In the genomic region with DNA sequence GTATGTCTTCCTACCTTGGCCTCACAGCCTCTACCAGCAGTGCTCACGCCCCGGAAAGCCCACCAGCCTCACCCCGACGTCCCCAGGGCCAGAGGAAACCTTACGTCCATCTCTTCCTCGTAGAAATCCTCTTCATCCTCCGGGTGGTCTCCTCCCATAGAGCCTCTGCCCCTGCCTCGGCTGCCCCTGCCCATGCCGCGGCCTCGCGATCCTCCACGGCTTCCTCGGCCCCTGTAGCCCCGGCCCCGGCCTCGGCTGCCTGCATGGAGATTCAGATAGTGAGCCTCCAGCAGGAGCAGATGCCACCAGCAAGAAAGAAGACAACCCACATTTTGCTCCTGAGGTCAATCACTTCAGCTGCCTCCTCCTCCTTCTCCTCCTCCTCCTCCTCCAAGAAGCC, we compare ENCODE assay signal across 18 cellular contexts. TPM values are rescaled to one million over a fixed set of nuclear protein-coding genes. Genes with fewer than 3 reads are reported as not detected.
A peak's percentile ranks its signal among the peaks of the same experiment; 100 is the strongest.
DNase-seq lines count a peak whose midpoint lies in the region; ATAC-seq and TF ChIP-seq lines count a peak whose summit lies in the region.
"Had no signal": no experiment of that assay in that cellular context is flagged by ENCODE, and none has a peak within 500 bp of the region (broad histone marks: within the 10 kb centered on the region; RNA-seq: fewer than 3 reads in every experiment).

No MANE protein-coding gene starts in this region.

- H3K4me2 ChIP-seq in GM23338 = no peak overlapping the region
- H3K4me2 ChIP-seq: KMS-11 had no signal

- H3K27ac Mint-ChIP-seq in activated naive CD4-positive, alpha-beta T cell treated with anti-CD3 and anti-CD28 coated beads, Interleukin-2, amount 50 U/mL, for 72 hours = peak overlapping the region; percentile 84 to 86
- H3K27ac Mint-ChIP-seq in GM23338 (peak overlapping the region; percentile 44; the same call in 1 of the 2 replicates), endothelial cell (ENCODE audit: unreplicated experiment) (no peak overlapping the region)
- peak overlapping the region; percentile 48 for H3K27ac Mint-ChIP-seq in activated naive CD8-positive, alpha-beta T cell treated with anti-CD3 and anti-CD28 coated beads, Interleukin-2, amount 10 ng/mL, durations not matched to agents 7 days and 5 days
- H3K27ac Mint-ChIP-seq in stimulated activated effector memory CD8-positive, alpha-beta T cell treated with anti-CD3 and anti-CD28 coated beads, Interleukin-12 subunit alpha, Interleukin-12 subunit beta, amount 100 ng/mL, for 72 hours = peak overlapping the region; percentile 76

- no peaks in the 10 kb centered on the region for H3K27me3 ChIP-seq in GM23338 (ENCODE audit: insufficient read depth)
- H3K27me3 ChIP-seq: Peyer's patch had no signal

- POLR2A ChIA-PET in activated naive CD8-positive, alpha-beta T cell treated with anti-CD3 and anti-CD28 coated beads, Interleukin-2, amount 10 ng/mL, durations not matched to agents 7 days and 5 days (lab: Charles Lee) = no interaction called here

- H3K27me3 Mint-ChIP-seq in GM23338 (ENCODE audit: insufficient read depth, low read depth, poor library complexity) = peaks cover 7% of the 10 kb centered on the region
- H3K27me3 Mint-ChIP-seq in activated naive CD8-positive, alpha-beta T cell treated with anti-CD3 and anti-CD28 coated beads, Interleukin-2, amount 10 ng/mL, durations not matched to agents 7 days and 5 days = no peaks in the 10 kb centered on the region
- peaks cover 6% of the 10 kb centered on the region for H3K27me3 Mint-ChIP-seq in endothelial cell (ENCODE audit: unreplicated experiment)

- H3K4me3 Mint-ChIP-seq in GM23338 (no peak overlapping the region), endothelial cell (ENCODE audit: unreplicated experiment) (no peak overlapping the region)
- no peak overlapping the region for H3K4me3 Mint-ChIP-seq in activated naive CD8-positive, alpha-beta T cell treated with anti-CD3 and anti-CD28 coated beads, Interleukin-2, amount 10 ng/mL, durations not matched to agents 7 days and 5 days
- H3K4me3 Mint-ChIP-seq in stimulated activated effector memory CD8-positive, alpha-beta T cell treated with anti-CD3 and anti-CD28 coated beads, Interleukin-12 subunit alpha, Interleukin-12 subunit beta, amount 100 ng/mL, for 72 hours = no peak overlapping the region

- H4K20me1 ChIP-seq in GM23338 (replicated peaks; ENCODE audit: insufficient read depth) = peaks cover 14% of the 10 kb centered on the region

- no peak for DNase-seq in activated naive CD4-positive, alpha-beta T cell treated with anti-CD3 and anti-CD28 coated beads, Interleukin-2, amount 50 U/mL, for 72 hours (ENCODE audit: low spot score in 2 of 2)
- DNase-seq in activated naive CD4-positive, alpha-beta T cell treated with Interleukin-2 at 50 U/mL for 16 hours = no peak
- DNase-seq in GM23338 (ENCODE audit: low spot score) (no peak), endothelial cell (ENCODE audit: low spot score) (no peak), NCI-H526 (lab: John Stamatoyannopoulos, UW) (no peak), HK-2 (ENCODE audit: unreplicated experiment) (no peak)
- no peak for DNase-seq in activated naive CD8-positive, alpha-beta T cell treated with anti-CD3 and anti-CD28 coated beads, Interleukin-2, amount 10 ng/mL, durations not matched to agents 7 days and 5 days
- no peak for DNase-seq in stimulated activated effector memory CD8-positive, alpha-beta T cell treated with anti-CD3 and anti-CD28 coated beads, Interleukin-12 subunit alpha, Interleukin-12 subunit beta, amount 100 ng/mL, for 72 hours (ENCODE audit: low spot score in 2 of 2)
- DNase-seq: ACHN, DMS 273 treated with DMSO at 0.1 percent for 48 hours, GOT3, NCI-H1092 treated with DMSO at 0.1 percent for 48 hours, NCI-H187 treated with DMSO at 0.1 percent for 48 hours, NCI-H2171, NCI-H446 treated with DMSO at 0.1 percent for 48 hours, SHP77 had no signal

- no peaks in the 10 kb centered on the region; the same call in 1 of the 2 replicates for H3K4me1 ChIP-seq in GM23338 (ENCODE audit: insufficient read depth)

- ATAC-seq in activated naive CD4-positive, alpha-beta T cell treated with anti-CD3 and anti-CD28 coated beads, Interleukin-2, amount 50 U/mL, for 72 hours = no peak
- ATAC-seq in GM23338 = no peak
- ATAC-seq in activated naive CD8-positive, alpha-beta T cell treated with anti-CD3 and anti-CD28 coated beads, Interleukin-2, amount 10 ng/mL, durations not matched to agents 7 days and 5 days (ENCODE audit: low read depth) = no peak
- ATAC-seq in stimulated activated effector memory CD8-positive, alpha-beta T cell treated with anti-CD3 and anti-CD28 coated beads, Interleukin-12 subunit alpha, Interleukin-12 subunit beta, amount 100 ng/mL, for 72 hours = no peak

- H3K4me1 Mint-ChIP-seq in GM23338 = peaks cover 14% of the 10 kb centered on the region; the same call in 2 of the 3 replicates
- peaks cover 13% of the 10 kb centered on the region for H3K4me1 Mint-ChIP-seq in activated naive CD8-positive, alpha-beta T cell treated with anti-CD3 and anti-CD28 coated beads, Interleukin-2, amount 10 ng/mL, durations not matched to agents 7 days and 5 days
- peaks cover 13% of the 10 kb centered on the region for H3K4me1 Mint-ChIP-seq in stimulated activated effector memory CD8-positive, alpha-beta T cell treated with anti-CD3 and anti-CD28 coated beads, Interleukin-12 subunit alpha, Interleukin-12 subunit beta, amount 100 ng/mL, for 72 hours
- H3K4me1 Mint-ChIP-seq in endothelial cell (ENCODE audit: unreplicated experiment) = no peaks in the 10 kb centered on the region

- 0 out of 2 replicates have a peak, but pooled peaks cover 7% of the 10 kb centered on the region for H3K79me2 ChIP-seq in GM23338 (replicated peaks; ENCODE audit: insufficient read depth)

- H3K4me3 ChIP-seq in GM23338 = no peak overlapping the region
- H3K4me3 ChIP-seq: Peyer's patch had no signal

- H3F3A ChIP-seq in GM23338 (replicated peaks; ENCODE audit: low read depth) = peaks cover 14% of the 10 kb centered on the region; the same call in 1 of the 2 replicates

- H3K9me3 Mint-ChIP-seq in activated naive CD4-positive, alpha-beta T cell treated with anti-CD3 and anti-CD28 coated beads, Interleukin-2, amount 50 U/mL, for 72 hours = no peaks in the 10 kb centered on the region
- H3K9me3 Mint-ChIP-seq in GM23338 (no peaks in the 10 kb centered on the region), endothelial cell (ENCODE audit: unreplicated experiment) (no peaks in the 10 kb centered on the region)
- no peaks in the 10 kb centered on the region for H3K9me3 Mint-ChIP-seq in activated naive CD8-positive, alpha-beta T cell treated with anti-CD3 and anti-CD28 coated beads, Interleukin-2, amount 10 ng/mL, durations not matched to agents 7 days and 5 days
- no peaks in the 10 kb centered on the region for H3K9me3 Mint-ChIP-seq in stimulated activated effector memory CD8-positive, alpha-beta T cell treated with anti-CD3 and anti-CD28 coated beads, Interleukin-12 subunit alpha, Interleukin-12 subunit beta, amount 100 ng/mL, for 72 hours

- H3K36me3 Mint-ChIP-seq in activated naive CD4-positive, alpha-beta T cell treated with anti-CD3 and anti-CD28 coated beads, Interleukin-2, amount 50 U/mL, for 72 hours = peaks cover 11 to 30% of the 10 kb centered on the region in 2 donors
- H3K36me3 Mint-ChIP-seq in GM23338 (ENCODE audit: low read depth) (peaks cover 96% of the 10 kb centered on the region), endothelial cell (ENCODE audit: low read depth, unreplicated experiment) (peaks cover 47% of the 10 kb centered on the region)
- peaks cover 38% of the 10 kb centered on the region for H3K36me3 Mint-ChIP-seq in activated naive CD8-positive, alpha-beta T cell treated with anti-CD3 and anti-CD28 coated beads, Interleukin-2, amount 10 ng/mL, durations not matched to agents 7 days and 5 days
- H3K36me3 Mint-ChIP-seq in stimulated activated effector memory CD8-positive, alpha-beta T cell treated with anti-CD3 and anti-CD28 coated beads, Interleukin-12 subunit alpha, Interleukin-12 subunit beta, amount 100 ng/mL, for 72 hours = peaks cover 100% of the 10 kb centered on the region

- no peaks in the 10 kb centered on the region for H3K9me2 ChIP-seq in GM23338 (ENCODE audit: insufficient read depth)

- no peak for TF ChIP-seq CTCF in GM23338 (conservative IDR thresholded peaks at IDR 0.05; ENCODE audit: low read depth in 2 of 2)
- TF ChIP-seq CTCF in endothelial cell (IDR thresholded peaks at IDR 0.05; ENCODE audit: unreplicated experiment) = no peak

- H2AFZ ChIP-seq in GM23338 = no peak overlapping the region

- H3K36me3 ChIP-seq in GM23338 (ENCODE audit: insufficient read depth) = peaks cover 35% of the 10 kb centered on the region

- no peak overlapping the region; the same call in 1 of the 2 replicates for H3K27ac ChIP-seq in GM23338 (ENCODE audit: low read depth)
- H3K27ac ChIP-seq: KMS-11, Peyer's patch had no signal

RNA-seq across cellular contexts. Expression of a gene that starts 27.3 kb away (rescaled TPM):
- 100 to 1,000 TPM in 1 of 2 donors, 10 to 100 TPM in 1; 49.8 to 112 TPM for total RNA-seq in activated naive CD4-positive, alpha-beta T cell treated with anti-CD3 and anti-CD28 coated beads, Interleukin-2, amount 50 U/mL, for 72 hours
- 33.8 and 36.9 TPM in 2 replicates for total RNA-seq in GM23338 (2014; rRNA removed; shearing (Covaris generic))
- polyA plus RNA-seq in GM23338 (2016; fragmentation: Nextera tagmentation; extraction: Ambion mirVana) = 26.7 and 29.4 TPM in 2 replicates
- total RNA-seq in activated naive CD8-positive, alpha-beta T cell treated with anti-CD3 and anti-CD28 coated beads, Interleukin-2, amount 10 ng/mL, durations not matched to agents 7 days and 5 days = 10 to 100 TPM; 84.3 to 86.0 TPM
- total RNA-seq in endothelial cell (ENCODE audit: unreplicated experiment) = 56.7 TPM

RNA-seq across cellular contexts. Expression of a gene that starts 37.9 kb away (rescaled TPM):
- total RNA-seq in activated naive CD4-positive, alpha-beta T cell treated with anti-CD3 and anti-CD28 coated beads, Interleukin-2, amount 50 U/mL, for 72 hours = 10 to 100 TPM; 41.4 to 51.0 TPM
- 53.0 and 60.4 TPM in 2 replicates for total RNA-seq in GM23338 (2014; rRNA removed; shearing (Covaris generic))
- 251 and 255 TPM in 2 replicates for polyA plus RNA-seq in GM23338 (2016; fragmentation: Nextera tagmentation; extraction: Ambion mirVana)
- 10 to 100 TPM; 54.7 to 59.0 TPM for total RNA-seq in activated naive CD8-positive, alpha-beta T cell treated with anti-CD3 and anti-CD28 coated beads, Interleukin-2, amount 10 ng/mL, durations not matched to agents 7 days and 5 days
- 46.7 TPM for total RNA-seq in endothelial cell (ENCODE audit: unreplicated experiment)

RNA-seq across cellular contexts. Expression of a gene that starts 44.4 kb away (rescaled TPM):
- total RNA-seq in activated naive CD4-positive, alpha-beta T cell treated with anti-CD3 and anti-CD28 coated beads, Interleukin-2, amount 50 U/mL, for 72 hours = 100 to 1,000 TPM; 121 to 178 TPM
- total RNA-seq in GM23338 (2014; rRNA removed; shearing (Covaris generic)) = 236 and 258 TPM in 2 replicates
- 108 and 115 TPM in 2 replicates for polyA plus RNA-seq in GM23338 (2016; fragmentation: Nextera tagmentation; extraction: Ambion mirVana)
- total RNA-seq in activated naive CD8-positive, alpha-beta T cell treated with anti-CD3 and anti-CD28 coated beads, Interleukin-2, amount 10 ng/mL, durations not matched to agents 7 days and 5 days = 100 to 1,000 TPM; 108 to 114 TPM
- total RNA-seq in endothelial cell (ENCODE audit: unreplicated experiment) = 134 TPM
